9 cellular contexts compared by ENCODE assay signal in the genomic region with DNA sequence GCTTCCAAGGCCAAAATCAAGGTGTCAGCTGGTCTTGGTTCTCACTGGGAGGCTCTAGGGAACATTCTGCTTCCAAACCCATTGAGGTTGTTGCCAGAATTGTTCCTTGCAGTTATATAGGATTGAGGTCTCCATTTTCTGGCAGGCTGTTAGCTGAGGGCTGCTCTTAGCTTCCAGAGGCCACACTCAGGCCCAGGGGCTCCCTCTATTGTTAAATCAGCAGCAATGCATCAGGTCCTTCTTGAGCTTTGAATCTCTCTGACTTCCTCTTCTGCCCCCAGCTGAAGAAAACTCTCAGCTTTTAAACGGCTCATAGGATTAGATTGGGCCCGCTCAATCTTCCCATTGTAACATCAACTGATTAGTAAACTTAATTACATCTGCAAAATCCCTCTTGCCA. TPM values are rescaled to one million over a fixed set of nuclear protein-coding genes. Genes with fewer than 3 reads are reported as not detected.
A peak's percentile ranks its signal among the peaks of the same experiment; 100 is the strongest.
DNase-seq lines count a peak whose midpoint lies in the region; ATAC-seq and TF ChIP-seq lines count a peak whose summit lies in the region.
"Had no signal": no experiment of that assay in that cellular context is flagged by ENCODE, and none has a peak within 500 bp of the region (broad histone marks: within the 10 kb centered on the region; RNA-seq: fewer than 3 reads in every experiment).

No MANE protein-coding gene starts in this region.

- H3K27ac ChIP-seq in left ventricle myocardium inferior (replicated peaks) = no peak overlapping the region
- H3K27ac ChIP-seq: thoracic aorta had no signal

- peaks cover 5% of the 10 kb centered on the region for H3K4me1 Mint-ChIP-seq in activated CD4-positive, alpha-beta memory T cell treated with anti-CD3 and anti-CD28 coated beads for 36 hours (ENCODE audit: low read depth)

- no peak for ATAC-seq in Right ventricle myocardium inferior
- peak; percentile 59 for ATAC-seq in HG02642 (IDR thresholded peaks at IDR 0.05; ENCODE audit: poor library complexity, unreplicated experiment)
- no peak for ATAC-seq in GM21737 (IDR thresholded peaks at IDR 0.05; ENCODE audit: unreplicated experiment)

- peaks cover 28% of the 10 kb centered on the region for H3K27me3 ChIP-seq in left ventricle myocardium inferior (ENCODE audit: low read depth)

- peak; percentile 61 for TF ChIP-seq CTCF in left ventricle myocardium inferior (IDR thresholded peaks at IDR 0.05; ENCODE audit: borderline replicate concordance)

- POLR2A ChIA-PET in activated CD4-positive, alpha-beta memory T cell treated with anti-CD3 and anti-CD28 coated beads for 36 hours (lab: Charles Lee) = no interaction called here

- DNase-seq in left ventricle myocardium inferior (no peak), Right ventricle myocardium inferior (ENCODE audit: missing footprints) (no peak), NCI-H2196 treated with DMSO at 0.1 percent for 48 hours (lab: John Stamatoyannopoulos, UW; ENCODE audit: unreplicated experiment) (peak; percentile 23), fibroblast of the conjunctiva (ENCODE audit: low read depth) (peak; percentile 34)
- peak; percentile 34 for DNase-seq in activated CD4-positive, alpha-beta memory T cell treated with anti-CD3 and anti-CD28 coated beads for 36 hours
- DNase-seq in stimulated activated CD4-positive, alpha-beta T cell treated with anti-CD3 and anti-CD28 coated beads, Interleukin-12 subunit alpha, Interleukin-12 subunit beta, amount 100 ng/mL, for 4 hours = peak; percentile 21

- no peak overlapping the region for H3K4me3 ChIP-seq in left ventricle myocardium inferior
- H3K4me3 ChIP-seq: thoracic aorta had no signal

- peaks cover 13% of the 10 kb centered on the region for H3K4me1 ChIP-seq in left ventricle myocardium inferior

- no peaks in the 10 kb centered on the region for H3K36me3 ChIP-seq in left ventricle myocardium inferior
- H3K36me3 ChIP-seq: thoracic aorta had no signal

- H3K36me3 Mint-ChIP-seq in activated CD4-positive, alpha-beta memory T cell treated with anti-CD3 and anti-CD28 coated beads for 36 hours = no peaks in the 10 kb centered on the region

- no peaks in the 10 kb centered on the region for H3K9me3 Mint-ChIP-seq in activated CD4-positive, alpha-beta memory T cell treated with anti-CD3 and anti-CD28 coated beads for 36 hours

- no peak overlapping the region for H3K27ac Mint-ChIP-seq in activated CD4-positive, alpha-beta memory T cell treated with anti-CD3 and anti-CD28 coated beads for 36 hours

- CTCF ChIA-PET in activated CD4-positive, alpha-beta memory T cell treated with anti-CD3 and anti-CD28 coated beads for 36 hours (lab: Charles Lee) = interaction anchor here (0.6 to 9.3 kb wide), 41 partner anchors 8 to 555 kb away, joined by 3 to 372 read pairs (median 5); partner anchors contain the start of gene JHY

- H3K9me3 ChIP-seq in left ventricle myocardium inferior (replicated peaks) = no peaks in the 10 kb centered on the region
- H3K9me3 ChIP-seq: thoracic aorta had no signal

- intact Hi-C loops in left ventricle myocardium inferior (cut with micrococcal nuclease) (loop anchor here (5.0 kb wide), 1 partner anchor 159 kb away; no protein-coding TSS in a partner anchor), Right ventricle myocardium inferior (cut with DNase I) (loop anchor here (2.0 kb wide), 1 partner anchor 110 kb away; no protein-coding TSS in a partner anchor)
- intact Hi-C loops in activated CD4-positive, alpha-beta memory T cell treated with anti-CD3 and anti-CD28 coated beads for 36 hours (cut with micrococcal nuclease) = loop anchor here (5.0 to 10.0 kb wide), 3 partner anchors 39 to 386 kb away; partner anchors contain the start of gene BSX

- no peak overlapping the region for H3K4me3 Mint-ChIP-seq in activated CD4-positive, alpha-beta memory T cell treated with anti-CD3 and anti-CD28 coated beads for 36 hours

- peaks cover 3% of the 10 kb centered on the region for H3K27me3 Mint-ChIP-seq in activated CD4-positive, alpha-beta memory T cell treated with anti-CD3 and anti-CD28 coated beads for 36 hours

RNA-seq across cellular contexts. Expression of gene BSX, which starts 39.3 kb away (rescaled TPM):
- total RNA-seq in left ventricle myocardium inferior = not detected
- not detected for total RNA-seq in Right ventricle myocardium inferior
- not detected for total RNA-seq in activated CD4-positive, alpha-beta memory T cell treated with anti-CD3 and anti-CD28 coated beads for 36 hours
- total RNA-seq: thoracic aorta had no signal

RNA-seq across cellular contexts. Expression of gene HSPA8, which starts 41.0 kb away (rescaled TPM):
- total RNA-seq in left ventricle myocardium inferior (1,405 TPM), Right ventricle myocardium inferior (1,349 TPM)
- total RNA-seq in activated CD4-positive, alpha-beta memory T cell treated with anti-CD3 and anti-CD28 coated beads for 36 hours = 1,000 to 10,000 TPM; 2,378 to 2,407 TPM

Comparison
In these comparisons a context has a peak if more than half of its experiments do, and no peak if none do; other contexts are left out.
1. DNase-seq: peak in NCI-H2196 treated with DMSO at 0.1 percent for 48 hours (single experiment), activated CD4-positive, alpha-beta memory T cell treated with anti-CD3 and anti-CD28 coated beads for 36 hours (single experiment), fibroblast of the conjunctiva (single experiment) and stimulated activated CD4-positive, alpha-beta T cell treated with anti-CD3 and anti-CD28 coated beads, Interleukin-12 subunit alpha, Interleukin-12 subunit beta, amount 100 ng/mL, for 4 hours (single experiment); none in left ventricle myocardium inferior (single experiment) and Right ventricle myocardium inferior (single experiment).